Comparison of ENCODE assay signal across 8 cellular contexts in genomic region chr7:100889761-100890639, GRCh38. TPM values are rescaled to one million over a fixed set of nuclear protein-coding genes. Genes with fewer than 3 reads are reported as not detected.
DNase-seq lines count a peak whose midpoint lies in the region; TF ChIP-seq lines count a peak whose summit lies in the region.

No MANE protein-coding gene starts in this region.

- peak overlapping the region; percentile 82 to 97 for H3K27ac ChIP-seq in SK-N-SH (ENCODE audit: low read depth in 2 of 2, low read length in 1 of 2)
- no peak overlapping the region for H3K27ac ChIP-seq in osteoblast (ENCODE audit: low read depth, low read length)
- peak overlapping the region; percentile 84 for H3K27ac ChIP-seq in testis

- H3K36me3 ChIP-seq in SK-N-SH (replicated peaks in 1 of 2; ENCODE audit: control insufficient read depth in 1 of 2, insufficient read depth in 2 of 2, low read length in 1 of 2), result peaks cover 25 to 40% of the 10 kb centered on the region in 2 experiments
- H3K36me3 ChIP-seq in osteoblast (ENCODE audit: insufficient read depth, low read length), result peaks cover 38% of the 10 kb centered on the region
- H3K36me3 ChIP-seq in testis (ENCODE audit: low read depth, missing control alignments), result no peaks in the 10 kb centered on the region

- H2AFZ ChIP-seq in SK-N-SH (ENCODE audit: low read depth) (peak overlapping the region; percentile 87), osteoblast (ENCODE audit: low read length) (peak overlapping the region; percentile 93)

- H3K27me3 ChIP-seq in SK-N-SH (ENCODE audit: insufficient read depth) (0 out of 2 replicates have a peak, but pooled peaks cover under 1% of the 10 kb centered on the region), osteoblast (ENCODE audit: insufficient read depth, low read length) (peaks cover 9% of the 10 kb centered on the region), testis (no peaks in the 10 kb centered on the region)

- H4K20me1 ChIP-seq in SK-N-SH (ENCODE audit: insufficient read depth) (peaks cover 9% of the 10 kb centered on the region), osteoblast (ENCODE audit: insufficient read depth, low read length) (peaks cover 4% of the 10 kb centered on the region)

- peaks cover 7 to 40% of the 10 kb centered on the region in 2 experiments for H3K4me1 ChIP-seq in SK-N-SH (ENCODE audit: control insufficient read depth in 1 of 2, insufficient read depth in 2 of 2, low read depth in 1 of 2, low read length in 1 of 2)
- H3K4me1 ChIP-seq in osteoblast (ENCODE audit: insufficient read depth, low read length), result peaks cover 22% of the 10 kb centered on the region
- peaks cover 19% of the 10 kb centered on the region for H3K4me1 ChIP-seq in testis

- H3K79me2 ChIP-seq in SK-N-SH (ENCODE audit: insufficient read depth), result peaks cover 41% of the 10 kb centered on the region
- H3K79me2 ChIP-seq in osteoblast (ENCODE audit: insufficient read depth, low read length), result peaks cover 39% of the 10 kb centered on the region

- no peaks in the 10 kb centered on the region for H3K9me3 Mint-ChIP-seq in activated naive CD4-positive, alpha-beta T cell treated with anti-CD3 and anti-CD28 coated beads, Interleukin-2, amount 50 U/mL, for 24 hours
- peaks cover 13% of the 10 kb centered on the region for H3K9me3 Mint-ChIP-seq in glutamatergic neuron (ENCODE audit: unreplicated experiment)

- POLR2A ChIA-PET in HEK293T (lab: Yijun Ruan, JAX), result interaction anchor here (0.7 to 7.4 kb wide), 36 partner anchors 8 to 393 kb away, joined by 3 to 158 read pairs (median 4); partner anchors contain the start of genes EPHB4, FBXO24, MUC17 and MUC3A
- POLR2A ChIA-PET in SK-N-SH (lab: Yijun Ruan, JAX), result interaction anchor here (0.6 to 5.8 kb wide), 16 partner anchors 9 to 1859 kb away, joined by 3 to 126 read pairs (median 4); partner anchors contain the start of genes ACTL6B, FAM185A, FBXO24 and LRCH4

- peaks cover 30% of the 10 kb centered on the region for H3F3A ChIP-seq in SK-N-SH (replicated peaks; ENCODE audit: insufficient read depth)

- no peak for TF ChIP-seq CTCF in SK-N-SH (IDR thresholded peaks at IDR 0.05)
- peak; percentile 39 for TF ChIP-seq CTCF in glutamatergic neuron (IDR thresholded peaks at IDR 0.05; ENCODE audit: partially characterized antibody, unreplicated experiment)
- TF ChIP-seq CTCF in osteoblast (IDR thresholded peaks at IDR 0.05; ENCODE audit: extremely low read depth, low read depth, low read length), result no peak
- peak in 1 of 3 experiments; percentile 1 for TF ChIP-seq CTCF in testis (IDR thresholded peaks at IDR 0.05)

- H3K4me1 Mint-ChIP-seq in activated naive CD4-positive, alpha-beta T cell treated with anti-CD3 and anti-CD28 coated beads, Interleukin-2, amount 50 U/mL, for 24 hours, result peaks cover 37% of the 10 kb centered on the region
- peaks cover 11% of the 10 kb centered on the region for H3K4me1 Mint-ChIP-seq in glutamatergic neuron (ENCODE audit: low read depth, unreplicated experiment)

- WGBS in SK-N-SH (ENCODE audit: low lambda C conversion rate), result 4% methylated on average over 58 of the region's 62 CpGs
- 0 to 2% methylated on average over 38 to 49 of the region's 62 CpGs for WGBS in testis, 2 donors

- H3K4me3 ChIP-seq in SK-N-SH (ENCODE audit: low read depth in 2 of 2, low read length in 1 of 2) (peak overlapping the region; percentile 71 to 78), osteoblast (ENCODE audit: insufficient read depth, low read length) (peak overlapping the region; percentile 74), testis (peak overlapping the region; percentile 62 to 75)

- no peaks in the 10 kb centered on the region for H3K9me3 ChIP-seq in SK-N-SH
- no peaks in the 10 kb centered on the region for H3K9me3 ChIP-seq in osteoblast (ENCODE audit: low read depth, low read length)
- no peaks in the 10 kb centered on the region for H3K9me3 ChIP-seq in testis

- DNase-seq in GF-D8 (lab: John Stamatoyannopoulos, UW) (peak; percentile 82), HEK293T (ENCODE audit: extremely low spot score) (peak; percentile 98), NCI-H1092 treated with DMSO at 0.1 percent for 48 hours (lab: John Stamatoyannopoulos, UW) (peak; percentile 94), SK-N-SH (peak; percentile 100), glutamatergic neuron (peak; percentile 95), osteoblast (ENCODE audit: insufficient read length, low spot score, missing footprints) (peak; percentile 100), testis (peak; percentile 95)

- TF ChIP-seq EP300 in SK-N-SH (IDR thresholded peaks at IDR 0.05; ENCODE audit: borderline replicate concordance in 1 of 2, low read depth in 1 of 2, low read length in 1 of 2), result no peak

- peak overlapping the region; percentile 89 for H3K4me3 Mint-ChIP-seq in activated naive CD4-positive, alpha-beta T cell treated with anti-CD3 and anti-CD28 coated beads, Interleukin-2, amount 50 U/mL, for 24 hours
- H3K4me3 Mint-ChIP-seq in glutamatergic neuron (ENCODE audit: unreplicated experiment), result peak overlapping the region; percentile 90

- no peak for TF ChIP-seq RAD21 in SK-N-SH (IDR thresholded peaks at IDR 0.05; ENCODE audit: low read length)

- TF ChIP-seq POLR2A in testis (IDR thresholded peaks at IDR 0.05), result peak; percentile 42

- H3K36me3 Mint-ChIP-seq in activated naive CD4-positive, alpha-beta T cell treated with anti-CD3 and anti-CD28 coated beads, Interleukin-2, amount 50 U/mL, for 24 hours, result peaks cover 26% of the 10 kb centered on the region
- H3K36me3 Mint-ChIP-seq in glutamatergic neuron (ENCODE audit: unreplicated experiment), result no peaks in the 10 kb centered on the region

- peak overlapping the region; percentile 60; the same call in 1 of the 2 replicates for H3K9ac ChIP-seq in SK-N-SH

- H3K4me2 ChIP-seq in SK-N-SH, result peak overlapping the region; percentile 100
- H3K4me2 ChIP-seq in osteoblast (ENCODE audit: insufficient read depth, low read length), result peak overlapping the region; percentile 89

- no peaks in the 10 kb centered on the region for H3K9me2 ChIP-seq in SK-N-SH

- H3K27me3 Mint-ChIP-seq in activated naive CD4-positive, alpha-beta T cell treated with anti-CD3 and anti-CD28 coated beads, Interleukin-2, amount 50 U/mL, for 24 hours, result peaks cover 15% of the 10 kb centered on the region
- H3K27me3 Mint-ChIP-seq in glutamatergic neuron (ENCODE audit: unreplicated experiment), result peaks cover 16% of the 10 kb centered on the region

- H3K27ac Mint-ChIP-seq in activated naive CD4-positive, alpha-beta T cell treated with anti-CD3 and anti-CD28 coated beads, Interleukin-2, amount 50 U/mL, for 24 hours, result peak overlapping the region; percentile 62
- peak overlapping the region; percentile 94 for H3K27ac Mint-ChIP-seq in glutamatergic neuron (ENCODE audit: unreplicated experiment)

- intact Hi-C loops in testis (cut with DNase I; ENCODE audit: low total_unique reads), result no loop called here

- CTCF ChIA-PET in HEK293T (lab: Yijun Ruan, JAX) (interaction anchor here (0.6 kb wide), 1 partner anchor 127 kb away, joined by 3 read pairs; no protein-coding TSS in a partner anchor), SK-N-SH (lab: Yijun Ruan, JAX) (interaction anchor here (0.6 to 1.8 kb wide), 14 partner anchors 8 to 354 kb away, joined by 3 to 13 read pairs (median 4); partner anchors contain the start of genes FIS1, POP7, SLC12A9 and SRRT)

TF ChIP-seq in HEK293T, 16 proteins besides CTCF, POLR2A, EP300 and RAD21:
- TF ChIP-seq ZNF384 (IDR thresholded peaks at IDR 0.05) (no peak), L3MBTL2 (conservative IDR thresholded peaks at IDR 0.05) (peak; percentile 97)

TF ChIP-seq in SK-N-SH, 30 proteins besides CTCF, POLR2A, EP300 and RAD21 (continues in another document):
- TF ChIP-seq MAX (IDR thresholded peaks at IDR 0.05; ENCODE audit: low read depth), result peak; percentile 96

RNA-seq across cellular contexts. Expression of gene UFSP1, which starts 0.5 kb away (rescaled TPM):
- 4.5 and 5.6 TPM in 2 replicates for polyA plus RNA-seq in SK-N-SH (2012; rRNA removed)
- 2.4 and 3.4 TPM in 2 replicates for polyA plus RNA-seq in SK-N-SH (2012; cell fraction: cytosol; rRNA removed)
- 5.8 and 8.4 TPM in 2 replicates for polyA plus RNA-seq in SK-N-SH (2012; cell fraction: nucleus; rRNA removed)
- total RNA-seq in glutamatergic neuron (ENCODE audit: unreplicated experiment), result 3.2 TPM
- 4.7 and 5.8 TPM in 2 replicates for total RNA-seq in osteoblast
- 1 to 10 TPM; 3.0 to 4.2 TPM for total RNA-seq in testis
- polyA plus RNA-seq in testis (ENCODE audit: insufficient read depth, low read depth, low replicate concordance), result 1.3 TPM

RNA-seq across cellular contexts. Expression of gene ACHE, which starts 5.7 kb away (rescaled TPM):
- 1.8 and 2.1 TPM in 2 replicates for polyA plus RNA-seq in SK-N-SH (2012; rRNA removed)
- polyA plus RNA-seq in SK-N-SH (2012; cell fraction: cytosol; rRNA removed), result 0.51 and 0.93 TPM in 2 replicates
- 8.7 and 13.0 TPM in 2 replicates for polyA plus RNA-seq in SK-N-SH (2012; cell fraction: nucleus; rRNA removed)
- 30.0 TPM for total RNA-seq in glutamatergic neuron (ENCODE audit: unreplicated experiment)
- under 0.01 TPM in 2 replicates for total RNA-seq in osteoblast
- 10 to 100 TPM in 1 of 2 donors, 1 to 10 TPM in 1; 9.8 to 10.5 TPM for total RNA-seq in testis
- polyA plus RNA-seq in testis (ENCODE audit: insufficient read depth, low read depth, low replicate concordance), result 5.1 TPM

RNA-seq across cellular contexts. Expression of gene SRRT, which starts 15.1 kb away (rescaled TPM):
- polyA plus RNA-seq in SK-N-SH (2012; rRNA removed), result 76.5 and 92.7 TPM in 2 replicates
- polyA plus RNA-seq in SK-N-SH (2012; cell fraction: cytosol; rRNA removed), result 35.5 and 44.4 TPM in 2 replicates
- 460 and 556 TPM in 2 replicates for polyA plus RNA-seq in SK-N-SH (2012; cell fraction: nucleus; rRNA removed)
- 213 TPM for total RNA-seq in glutamatergic neuron (ENCODE audit: unreplicated experiment)
- 31.2 and 42.0 TPM in 2 replicates for total RNA-seq in osteoblast
- 100 to 1,000 TPM; 255 to 291 TPM for total RNA-seq in testis
- polyA plus RNA-seq in testis (ENCODE audit: insufficient read depth, low read depth, low replicate concordance), result 389 TPM

RNA-seq across cellular contexts. Expression of gene TRIP6, which starts 22.8 kb away (rescaled TPM):
- polyA plus RNA-seq in SK-N-SH (2012; rRNA removed) (6.4 and 6.5 TPM in 2 replicates), testis (ENCODE audit: insufficient read depth, low read depth, low replicate concordance) (49.8 TPM)
- polyA plus RNA-seq in SK-N-SH (2012; cell fraction: cytosol; rRNA removed), result 3.4 and 6.2 TPM in 2 replicates
- 19.7 and 20.9 TPM in 2 replicates for polyA plus RNA-seq in SK-N-SH (2012; cell fraction: nucleus; rRNA removed)
- total RNA-seq in glutamatergic neuron (ENCODE audit: unreplicated experiment) (13.1 TPM), osteoblast (115 TPM in 2 replicates), testis (10 to 100 TPM; 46.8 to 99.6 TPM)

RNA-seq across cellular contexts. Expression of gene SLC12A9, which starts 37.5 kb away (rescaled TPM):
- 29.7 and 31.0 TPM in 2 replicates for polyA plus RNA-seq in SK-N-SH (2012; rRNA removed)
- polyA plus RNA-seq in SK-N-SH (2012; cell fraction: cytosol; rRNA removed), result 8.1 and 13.3 TPM in 2 replicates
- 121 and 122 TPM in 2 replicates for polyA plus RNA-seq in SK-N-SH (2012; cell fraction: nucleus; rRNA removed)
- 36.7 TPM for total RNA-seq in glutamatergic neuron (ENCODE audit: unreplicated experiment)
- total RNA-seq in osteoblast, result 19.5 and 20.0 TPM in 2 replicates
- 10 to 100 TPM; 13.8 to 18.9 TPM for total RNA-seq in testis
- polyA plus RNA-seq in testis (ENCODE audit: insufficient read depth, low read depth, low replicate concordance), result 12.8 TPM

Comparison
In these comparisons a context has a peak if more than half of its experiments do, and no peak if none do; other contexts are left out.
1. RNA of gene ACHE, which starts 5.7 kb away (total RNA-seq): 30.0 TPM in glutamatergic neuron (single experiment) and 9.8 to 10.5 TPM in testis; under 0.01 TPM in osteoblast; every median in the first group is over 10 times any median in the second.
2. Peak in every context shown above with its lines, with median percentiles within 50 percentile points of each other: DNase-seq and H3K4me3 ChIP-seq.